ENCODE assay signal across 8 cellular contexts in the genomic region with DNA sequence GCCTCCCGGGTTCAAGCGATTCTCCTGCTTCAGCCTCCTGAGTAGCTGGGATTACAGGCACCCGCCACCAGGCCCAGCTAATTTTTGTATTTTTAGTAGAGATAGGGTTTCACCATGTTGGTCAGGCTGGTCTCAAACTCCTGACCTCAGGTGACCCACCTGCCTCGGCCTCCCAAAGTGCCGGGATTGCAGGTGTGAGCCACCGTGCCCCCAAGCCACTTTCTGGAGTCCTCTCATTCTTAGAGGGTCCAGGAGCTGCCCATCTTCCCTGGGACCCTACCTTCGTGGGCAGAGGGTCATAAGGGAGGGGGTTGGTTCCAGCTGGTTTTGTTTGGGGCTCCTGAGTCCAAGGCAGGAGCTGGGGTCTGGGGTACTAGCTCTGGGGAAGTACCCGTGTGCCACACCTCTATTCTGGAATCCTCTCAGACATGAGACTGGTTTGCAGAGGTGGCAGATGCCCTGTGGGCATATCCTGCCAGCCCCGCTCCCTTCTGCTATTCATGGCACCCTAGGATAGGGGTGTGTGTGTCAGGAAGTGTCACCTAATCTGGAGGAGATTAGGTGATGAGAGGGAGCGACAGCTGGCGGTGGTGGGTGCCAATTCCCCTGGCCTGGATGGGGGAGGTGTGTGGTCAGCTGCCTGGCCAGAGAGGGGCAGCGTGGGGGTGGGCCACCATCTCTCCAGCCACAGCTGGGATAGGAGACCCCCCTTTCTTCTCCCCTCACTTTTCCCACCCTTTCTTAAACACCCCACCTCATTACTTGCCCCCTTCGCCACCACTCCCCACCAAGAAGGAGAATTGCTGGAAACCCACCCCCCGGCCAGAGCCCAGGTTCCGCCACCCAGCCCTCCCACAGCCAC. TPM values are rescaled to one million over a fixed set of nuclear protein-coding genes. Genes with fewer than 3 reads are reported as not detected.
A peak's percentile ranks its signal among the peaks of the same experiment; 100 is the strongest.
DNase-seq lines count a peak whose midpoint lies in the region; ATAC-seq and TF ChIP-seq lines count a peak whose summit lies in the region.

No MANE protein-coding gene starts in this region.

- ATAC-seq in T-helper 17 cell (no peak), GM18502 (IDR thresholded peaks at IDR 0.05; ENCODE audit: poor library complexity, unreplicated experiment) (no peak), HG03280 (IDR thresholded peaks at IDR 0.05; ENCODE audit: unreplicated experiment) (no peak)

- H3K9me3 ChIP-seq in T-helper 17 cell (ENCODE audit: control insufficient read depth, low read length, poor library complexity, severe bottlenecking), result no peaks in the 10 kb centered on the region
- H3K9me3 ChIP-seq in iPS-20b (ENCODE audit: insufficient read depth, low read depth, low read length), result no peaks in the 10 kb centered on the region
- no peaks in the 10 kb centered on the region for H3K9me3 ChIP-seq in transverse colon

- H3K4me1 ChIP-seq in iPS-20b (ENCODE audit: insufficient read depth, low read length) (peaks cover 9% of the 10 kb centered on the region; the same call in 1 of the 2 replicates), transverse colon (peaks cover 9 to 45% (median 39%) of the 10 kb centered on the region in 4 donors)

- peaks cover 3% of the 10 kb centered on the region for H3K36me3 Mint-ChIP-seq in activated naive CD4-positive, alpha-beta T cell treated with anti-CD3 and anti-CD28 coated beads, Interleukin-2, amount 50 U/mL, for 24 hours
- peaks cover 5% of the 10 kb centered on the region for H3K36me3 Mint-ChIP-seq in T-helper 17 cell (ENCODE audit: low read depth)

- H3K27ac ChIP-seq in iPS-20b (ENCODE audit: low read length), result peak overlapping the region; percentile 59
- peak overlapping the region; percentile 84 to 99 (median 95) for H3K27ac ChIP-seq in transverse colon

- intact Hi-C loops in transverse colon (cut with DNase I; ENCODE audit: low total_unique reads), result no loop called here

- TF ChIP-seq EP300 in transverse colon (IDR thresholded peaks at IDR 0.05; ENCODE audit: low read depth), result no peak

- H3K4me1 Mint-ChIP-seq in activated naive CD4-positive, alpha-beta T cell treated with anti-CD3 and anti-CD28 coated beads, Interleukin-2, amount 50 U/mL, for 24 hours, result peaks cover 27% of the 10 kb centered on the region
- peaks cover 29% of the 10 kb centered on the region for H3K4me1 Mint-ChIP-seq in T-helper 17 cell

- DNase-seq in activated naive CD4-positive, alpha-beta T cell treated with anti-CD3 and anti-CD28 coated beads, Interleukin-2, amount 50 U/mL, for 16 hours, result no peak
- DNase-seq in T-helper 17 cell (no peak), transverse colon (no peak), KG1 (lab: John Stamatoyannopoulos, UW) (no peak)

- peaks cover 38% of the 10 kb centered on the region for H3K36me3 ChIP-seq in iPS-20b (ENCODE audit: insufficient read depth, low read depth, low read length)
- H3K36me3 ChIP-seq in transverse colon, result peaks cover 0 to 9% (median 6%) of the 10 kb centered on the region in 4 donors

- H3K27me3 ChIP-seq in iPS-20b (ENCODE audit: insufficient read depth, low read length), result no peaks in the 10 kb centered on the region
- H3K27me3 ChIP-seq in transverse colon, result no peaks in the 10 kb centered on the region

- H3K9me3 Mint-ChIP-seq in activated naive CD4-positive, alpha-beta T cell treated with anti-CD3 and anti-CD28 coated beads, Interleukin-2, amount 50 U/mL, for 24 hours, result no peaks in the 10 kb centered on the region

- no peak for TF ChIP-seq CTCF in transverse colon (IDR thresholded peaks at IDR 0.05)

- no peak for TF ChIP-seq POLR2A in transverse colon (IDR thresholded peaks at IDR 0.05)

- peak overlapping the region; percentile 93 for H3K4me3 Mint-ChIP-seq in activated naive CD4-positive, alpha-beta T cell treated with anti-CD3 and anti-CD28 coated beads, Interleukin-2, amount 50 U/mL, for 24 hours
- H3K4me3 Mint-ChIP-seq in T-helper 17 cell, result peak overlapping the region; percentile 12

- H3K27me3 Mint-ChIP-seq in activated naive CD4-positive, alpha-beta T cell treated with anti-CD3 and anti-CD28 coated beads, Interleukin-2, amount 50 U/mL, for 24 hours, result no peaks in the 10 kb centered on the region
- H3K27me3 Mint-ChIP-seq in T-helper 17 cell, result no peaks in the 10 kb centered on the region

- H3K9ac ChIP-seq in iPS-20b (ENCODE audit: low read depth, low read length), result no peak overlapping the region; the same call in 1 of the 2 replicates

- in situ Hi-C loops in transverse colon (cut with MboI; ENCODE audit: low pct_ligation_motif_present in 1 of 4, low pct_unique_long_range_greater_than_20kb in 1 of 4, low sequenced_read_pairs in 3 of 4), result loop anchor here in 1 of 4 donors (10.0 kb wide), 1 partner anchor 104 kb away; no protein-coding TSS in a partner anchor

- 64 to 90% methylated on average over 6 to 15 of the region's 15 CpGs for whole genome bisulfite sequencing in transverse colon (ENCODE audit: low coverage in 1 of 2), 2 donors

- H3K27ac Mint-ChIP-seq in activated naive CD4-positive, alpha-beta T cell treated with anti-CD3 and anti-CD28 coated beads, Interleukin-2, amount 50 U/mL, for 24 hours, result no peak overlapping the region
- peak overlapping the region; percentile 99 for H3K27ac Mint-ChIP-seq in T-helper 17 cell

- H3K4me3 ChIP-seq in iPS-20b (ENCODE audit: low read length) (peak overlapping the region; percentile 49; the same call in 1 of the 2 replicates), transverse colon (no peak overlapping the region)

RNA-seq across cellular contexts. Expression of gene PRMT1, which starts 2.1 kb away (rescaled TPM):
- 10 to 100 TPM; 83.9 to 97.7 TPM for total RNA-seq in T-helper 17 cell
- total RNA-seq in transverse colon, result 100 to 1,000 TPM in 1 of 4 donors, 10 to 100 TPM in 3; 45.6 to 116 (median 70.3) TPM

RNA-seq across cellular contexts. Expression of gene ADM5, which starts 10.2 kb away (rescaled TPM):
- total RNA-seq in T-helper 17 cell, result 1 to 10 TPM; 2.8 to 2.9 TPM
- total RNA-seq in transverse colon, result under 1 TPM in 2 of 4 donors, not detected in 2; 0.41 to 0.95 TPM

RNA-seq across cellular contexts. Expression of gene CPT1C, which starts 11.7 kb away (rescaled TPM):
- 1 to 10 TPM in 1 of 2 donors, under 1 TPM in 1; 0.31 to 1.0 TPM for total RNA-seq in T-helper 17 cell
- total RNA-seq in transverse colon, result 10 to 100 TPM in 1 of 4 donors, 1 to 10 TPM in 3; 1.5 to 10.9 (median 2.2) TPM

RNA-seq across cellular contexts. Expression of gene BCL2L12, which starts 13.5 kb away (rescaled TPM):
- total RNA-seq in T-helper 17 cell (10 to 100 TPM; 10.2 to 15.6 TPM), transverse colon (10 to 100 TPM in 1 of 4 donors, 1 to 10 TPM in 3; 5.4 to 10.2 (median 6.9) TPM)

RNA-seq across cellular contexts. Expression of gene IRF3, which starts 13.5 kb away (rescaled TPM):
- 100 to 1,000 TPM; 162 to 181 TPM for total RNA-seq in T-helper 17 cell
- total RNA-seq in transverse colon, result 100 to 1,000 TPM in 2 of 4 donors, 10 to 100 TPM in 2; 73.0 to 164 (median 104) TPM
